Comparison of ENCODE assay signal across 8 cellular contexts in genomic region chr6:136921936-136922679, GRCh38.
DNase-seq lines count a peak whose midpoint lies in the region; ATAC-seq and TF ChIP-seq lines count a peak whose summit lies in the region.

TSS of gene SLC35D3 (plus strand) at chr6:136922301. CDS start at chr6:136922429, 128 bp downstream.

- H3K9me3 ChIP-seq in BLaER1: peaks cover 36% of the 10 kb centered on the region
- no peaks in the 10 kb centered on the region for H3K9me3 ChIP-seq in muscle layer of duodenum (ENCODE audit: control insufficient read depth in 1 of 2, low read length in 2 of 2)

- peak within 1 kb of the TSS; percentile 45; the same call in 1 of the 2 replicates for H3K9ac ChIP-seq in BLaER1

- H3K4me1 ChIP-seq in BLaER1: peaks cover 28% of the 10 kb centered on the region
- H3K4me1 ChIP-seq in muscle layer of duodenum (ENCODE audit: control insufficient read depth in 1 of 2, insufficient read depth in 2 of 2, low read length in 2 of 2): peaks cover 7 to 32% of the 10 kb centered on the region in 2 donors

- peaks cover 72% of the 10 kb centered on the region for H3K27me3 ChIP-seq in BLaER1
- H3K27me3 ChIP-seq in muscle layer of duodenum (ENCODE audit: low read depth, low read length): peaks cover 34% of the 10 kb centered on the region

- CTCF ChIA-PET in HEK293T (lab: Yijun Ruan, JAX): interaction anchor here (0.8 kb wide), 1 partner anchor 278 kb away, joined by 3 read pairs; no protein-coding TSS in a partner anchor

- H3K27ac ChIP-seq in BLaER1: no peak within 1 kb of the TSS
- no peak within 1 kb of the TSS for H3K27ac ChIP-seq in muscle layer of duodenum (ENCODE audit: low read length)

- peaks cover 34% of the 10 kb centered on the region for H4K20me1 ChIP-seq in BLaER1

- POLR2A ChIA-PET in HEK293T (lab: Yijun Ruan, JAX): interaction anchor here (0.8 to 1.2 kb wide), 3 partner anchors 10 to 278 kb away, joined by 3 to 4 read pairs (median 4); no protein-coding TSS in a partner anchor

- peak within 1 kb of the TSS; percentile 90 for H3K4me2 ChIP-seq in BLaER1

- no peak for DNase-seq in HEK293T (ENCODE audit: extremely low spot score)
- DNase-seq in UCSD-AML1 (lab: John Stamatoyannopoulos, UW; ENCODE audit: unreplicated experiment): peak; percentile 39
- DNase-seq in epithelial cell of esophagus (ENCODE audit: low read depth): peak; percentile 7
- no peak for DNase-seq in NCI-H510A treated with DMSO at 0.1 percent for 48 hours (lab: John Stamatoyannopoulos, UW)
- DNase-seq in epidermal melanocyte (ENCODE audit: insufficient read length, low spot score): no peak

- H3K4me3 ChIP-seq in BLaER1 (peak within 1 kb of the TSS; percentile 64), epithelial cell of esophagus (ENCODE audit: low read length) (peak within 1 kb of the TSS; percentile 38), muscle layer of duodenum (ENCODE audit: low read depth in 1 of 2, low read length in 2 of 2) (peak within 1 kb of the TSS; percentile 66 to 81)

- H3K36me3 ChIP-seq in BLaER1 (no peaks in the 10 kb centered on the region), muscle layer of duodenum (ENCODE audit: control insufficient read depth in 1 of 2, insufficient read depth in 2 of 2, low read length in 2 of 2) (no peaks in the 10 kb centered on the region)

- TF ChIP-seq CTCF in epithelial cell of esophagus (IDR thresholded peaks at IDR 0.05; ENCODE audit: insufficient read depth, low read depth, low read length, missing control alignments): no peak

- no peak for ATAC-seq in GM18870 (IDR thresholded peaks at IDR 0.05; ENCODE audit: unreplicated experiment)

TF ChIP-seq in HEK293T, 16 proteins besides CTCF, POLR2A, EP300 and RAD21:
- TF ChIP-seq L3MBTL2 (conservative IDR thresholded peaks at IDR 0.05) (peak; percentile 67), FOXM1 (IDR thresholded peaks at IDR 0.05; ENCODE audit: borderline replicate concordance) (no peak)
TF ChIP-seq in HEK293T: peak in this region for 1.

Comparison
In these comparisons a context has a peak if more than half of its experiments do, and no peak if none do; other contexts are left out.
1. DNase-seq: peak in UCSD-AML1 (single experiment) and epithelial cell of esophagus (single experiment); none in HEK293T (single experiment), NCI-H510A treated with DMSO at 0.1 percent for 48 hours (single experiment) and epidermal melanocyte (single experiment).
2. Peak in every context shown above with its lines, with median percentiles within 50 percentile points of each other: H3K4me3 ChIP-seq.